ENCODE assay signal across 8 cellular contexts in genomic region chr20:59222982-59223610, GRCh38. TPM values are rescaled to one million over a fixed set of nuclear protein-coding genes. Genes with fewer than 3 reads are reported as not detected.
A peak's percentile ranks its signal among the peaks of the same experiment; 100 is the strongest.
DNase-seq lines count a peak whose midpoint lies in the region; ATAC-seq and TF ChIP-seq lines count a peak whose summit lies in the region.

No MANE protein-coding gene starts in this region.

- no peaks in the 10 kb centered on the region for H3K79me2 ChIP-seq in Loucy (ENCODE audit: insufficient read depth, low read length)

- H3K9ac ChIP-seq in Loucy (ENCODE audit: low read depth, low read length, poor library complexity, severe bottlenecking), result peak overlapping the region; percentile 57

- H3F3A ChIP-seq in Loucy (ENCODE audit: low read depth), result no peaks in the 10 kb centered on the region

- H3K4me3 ChIP-seq in BE2C (ENCODE audit: low read depth, low read length), result peak overlapping the region; percentile 70
- H3K4me3 ChIP-seq in Loucy (ENCODE audit: low read length, poor library complexity, severe bottlenecking), result peak overlapping the region; percentile 75

- peaks cover 5 to 15% of the 10 kb centered on the region in 2 donors for H3K4me1 Mint-ChIP-seq in natural killer cell treated with Interleukin-12 subunit alpha and Interleukin-12 subunit beta and Interleukin-15 and Interleukin-18, amount 100 ng/mL, for 72 hours (ENCODE audit: low read depth in 2 of 2)

- H3K4me3 Mint-ChIP-seq in natural killer cell treated with Interleukin-12 subunit alpha and Interleukin-12 subunit beta and Interleukin-15 and Interleukin-18, amount 100 ng/mL, for 72 hours, result peak overlapping the region; percentile 85

- H3K4me1 ChIP-seq in BE2C (no peaks in the 10 kb centered on the region), Loucy (ENCODE audit: insufficient read depth, low read length, poor library complexity, severe bottlenecking) (no peaks in the 10 kb centered on the region)

- no peak for ATAC-seq in natural killer cell treated with Interleukin-12 subunit alpha and Interleukin-12 subunit beta and Interleukin-15 and Interleukin-18, amount 100 ng/mL, for 72 hours
- no peak for ATAC-seq in esophagus mucosa

- no peaks in the 10 kb centered on the region for H3K36me3 ChIP-seq in BE2C
- H3K36me3 ChIP-seq in Loucy (ENCODE audit: insufficient read depth, low read length), result no peaks in the 10 kb centered on the region

- peak overlapping the region; percentile 99 for H2AFZ ChIP-seq in Loucy (ENCODE audit: low read length)

- H3K4me2 ChIP-seq in Loucy (ENCODE audit: low read depth, low read length, poor library complexity, severe bottlenecking), result peak overlapping the region; percentile 86

- no peaks in the 10 kb centered on the region for H3K9me2 ChIP-seq in Loucy (replicated peaks; ENCODE audit: low read depth, low read length)

- peak overlapping the region; percentile 58 to 86 for H3K27ac Mint-ChIP-seq in natural killer cell treated with Interleukin-12 subunit alpha and Interleukin-12 subunit beta and Interleukin-15 and Interleukin-18, amount 100 ng/mL, for 72 hours

- H3K9me3 ChIP-seq in BE2C (no peaks in the 10 kb centered on the region), Loucy (ENCODE audit: insufficient read depth, low read depth, low read length) (no peaks in the 10 kb centered on the region)

- no peaks in the 10 kb centered on the region for H3K9me3 Mint-ChIP-seq in natural killer cell treated with Interleukin-12 subunit alpha and Interleukin-12 subunit beta and Interleukin-15 and Interleukin-18, amount 100 ng/mL, for 72 hours

- H4K20me1 ChIP-seq in Loucy (ENCODE audit: insufficient read depth, low read length, poor library complexity, severe bottlenecking), result no peaks in the 10 kb centered on the region

- H3K27me3 ChIP-seq in BE2C (peaks cover 10% of the 10 kb centered on the region), Loucy (ENCODE audit: insufficient read depth, low read length, poor library complexity, severe bottlenecking) (peaks cover 8% of the 10 kb centered on the region)

- TF ChIP-seq CTCF in BE2C (IDR thresholded peaks at IDR 0.05; ENCODE audit: low read depth, low read length), result peak; percentile 36; the same call in 1 of the 2 replicates
- TF ChIP-seq CTCF in Loucy (conservative IDR thresholded peaks at IDR 0.05; ENCODE audit: low read length), result 0 out of 2 replicates have a peak, but pooled peaks have one; percentile 8

- DNase-seq in BE2C (peak; percentile 46), dermis blood vessel endothelial cell (peak; percentile 4), NCI-H2029 treated with DMSO at 0.1 percent for 48 hours (lab: John Stamatoyannopoulos, UW) (no peak), ureter (ENCODE audit: low spot score) (no peak), GM19240 (ENCODE audit: insufficient read length, low spot score) (no peak)
- no peak for DNase-seq in natural killer cell treated with Interleukin-12 subunit alpha and Interleukin-12 subunit beta and Interleukin-15 and Interleukin-18, amount 100 ng/mL, for 72 hours (ENCODE audit: low spot score)

- no peaks in the 10 kb centered on the region for H3K27me3 Mint-ChIP-seq in natural killer cell treated with Interleukin-12 subunit alpha and Interleukin-12 subunit beta and Interleukin-15 and Interleukin-18, amount 100 ng/mL, for 72 hours

- no peaks in the 10 kb centered on the region for H3K36me3 Mint-ChIP-seq in natural killer cell treated with Interleukin-12 subunit alpha and Interleukin-12 subunit beta and Interleukin-15 and Interleukin-18, amount 100 ng/mL, for 72 hours

RNA-seq across cellular contexts. Expression of gene ZNF831, which starts 59.5 kb away (rescaled TPM):
- not detected for polyA plus RNA-seq in BE2C (2012; ENCODE audit: insufficient read depth, insufficient read length, low read depth)
- under 0.01 and 0.09 TPM in 2 replicates for total RNA-seq in dermis blood vessel endothelial cell
- total RNA-seq in natural killer cell treated with Interleukin-12 subunit alpha and Interleukin-12 subunit beta and Interleukin-15 and Interleukin-18, amount 100 ng/mL, for 72 hours, result 1 to 10 TPM; 3.3 to 5.7 TPM
- total RNA-seq in ureter, result 1.4 TPM
- total RNA-seq in esophagus mucosa, result 0.28 TPM

Comparison
In these comparisons a context has a peak if more than half of its experiments do, and no peak if none do; other contexts are left out.
1. DNase-seq: peak in BE2C (single experiment) and dermis blood vessel endothelial cell (single experiment); none in natural killer cell treated with Interleukin-12 subunit alpha and Interleukin-12 subunit beta and Interleukin-15 and Interleukin-18, amount 100 ng/mL, for 72 hours (single experiment), NCI-H2029 treated with DMSO at 0.1 percent for 48 hours (single experiment), ureter (single experiment) and GM19240 (single experiment).